In the genomic region with DNA sequence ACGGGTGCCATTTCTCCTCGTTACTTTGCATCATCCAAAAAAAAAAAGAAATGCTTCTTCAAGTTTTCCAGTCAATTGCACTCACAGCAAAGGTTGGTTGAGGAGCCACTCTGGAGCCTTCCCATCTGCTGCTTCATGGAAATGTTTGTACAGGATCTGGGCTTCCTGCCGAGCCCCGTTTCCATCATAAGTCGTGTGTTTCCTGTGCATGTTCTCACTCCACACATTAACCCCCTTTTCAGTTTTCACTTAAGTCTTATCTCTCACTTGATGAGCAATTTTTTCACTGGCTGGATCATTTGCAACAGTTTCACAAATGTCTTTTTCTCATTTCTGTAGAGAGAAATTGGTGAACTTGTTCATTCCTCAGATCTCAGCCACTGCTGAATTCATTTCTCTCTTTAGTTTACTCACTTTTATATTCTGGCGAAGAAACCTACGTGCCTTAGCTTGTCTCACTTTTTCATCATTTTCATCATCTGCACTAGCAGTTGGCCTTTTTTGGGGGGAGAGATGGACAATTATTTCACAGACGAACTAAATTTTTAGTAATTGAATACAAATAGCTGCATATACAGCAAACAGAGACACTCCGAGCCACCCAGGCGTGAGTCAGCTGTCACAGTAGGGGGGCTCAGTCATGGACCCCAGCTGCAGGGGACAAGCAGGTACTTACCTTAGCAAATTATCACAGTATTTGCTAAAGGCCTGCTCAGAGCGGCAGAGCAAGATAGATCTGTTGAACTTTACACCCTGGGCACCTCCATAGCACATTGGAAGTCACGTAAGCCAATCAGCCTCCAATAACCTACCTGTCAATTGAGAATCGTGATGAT, we compare ENCODE assay signal across 12 cellular contexts.
DNase-seq lines count a peak whose midpoint lies in the region; TF ChIP-seq lines count a peak whose summit lies in the region.
"Had no signal": no experiment of that assay in that cellular context is flagged by ENCODE, and none has a peak within 500 bp of the region (broad histone marks: within the 10 kb centered on the region; RNA-seq: fewer than 3 reads in every experiment).

No MANE protein-coding gene starts in this region.

- CTCF ChIA-PET in activated CD4-positive, alpha-beta T cell treated with anti-CD3 and anti-CD28 coated beads, Interleukin-2, amount 10 ng/mL, durations not matched to agents 7 days and 5 days (lab: Charles Lee) = no interaction called here

- intact Hi-C loops in ovary (cut with DNase I) = no loop called here

- no peaks in the 10 kb centered on the region for H3K36me3 ChIP-seq in ovary
- H3K36me3 ChIP-seq: Peyer's patch, upper lobe of right lung had no signal

- no peak for TF ChIP-seq EP300 in ovary (IDR thresholded peaks at IDR 0.05)

- H3K36me3 Mint-ChIP-seq in activated CD4-positive, alpha-beta T cell treated with anti-CD3 and anti-CD28 coated beads, Interleukin-2, amount 10 ng/mL, durations not matched to agents 7 days and 5 days (ENCODE audit: low read depth) = peaks cover 6% of the 10 kb centered on the region

- no peaks in the 10 kb centered on the region for H3K27me3 Mint-ChIP-seq in activated CD4-positive, alpha-beta T cell treated with anti-CD3 and anti-CD28 coated beads, Interleukin-2, amount 10 ng/mL, durations not matched to agents 7 days and 5 days

- no peak overlapping the region for H3K4me3 ChIP-seq in ovary
- H3K4me3 ChIP-seq: Peyer's patch, upper lobe of right lung had no signal

- H3K27ac ChIP-seq in ovary = no peak overlapping the region
- H3K27ac ChIP-seq: HL-60, Peyer's patch, upper lobe of right lung had no signal

- H3K4me1 ChIP-seq in ovary (ENCODE audit: insufficient read depth) = peaks cover 3% of the 10 kb centered on the region
- H3K4me1 ChIP-seq: Peyer's patch, upper lobe of right lung had no signal

- no peak overlapping the region for H3K27ac Mint-ChIP-seq in activated CD4-positive, alpha-beta T cell treated with anti-CD3 and anti-CD28 coated beads, Interleukin-2, amount 10 ng/mL, durations not matched to agents 7 days and 5 days

- H3K27me3 ChIP-seq in ovary = no peaks in the 10 kb centered on the region
- H3K27me3 ChIP-seq: Peyer's patch, upper lobe of right lung had no signal

- H3K9me3 ChIP-seq in ovary = no peaks in the 10 kb centered on the region
- H3K9me3 ChIP-seq: Peyer's patch, upper lobe of right lung had no signal

- peaks cover 4% of the 10 kb centered on the region for H3K4me1 Mint-ChIP-seq in activated CD4-positive, alpha-beta T cell treated with anti-CD3 and anti-CD28 coated beads, Interleukin-2, amount 10 ng/mL, durations not matched to agents 7 days and 5 days

- WGBS in ovary, 3 donors = 56 to 57% (median 57%) methylated on average over 13 of the region's 13 CpGs

- no peak for TF ChIP-seq POLR2A in ovary (IDR thresholded peaks at IDR 0.05)

- POLR2A ChIA-PET in activated CD4-positive, alpha-beta T cell treated with anti-CD3 and anti-CD28 coated beads, Interleukin-2, amount 10 ng/mL, durations not matched to agents 7 days and 5 days (lab: Charles Lee) = no interaction called here

- no peak overlapping the region for H3K4me3 Mint-ChIP-seq in activated CD4-positive, alpha-beta T cell treated with anti-CD3 and anti-CD28 coated beads, Interleukin-2, amount 10 ng/mL, durations not matched to agents 7 days and 5 days

- DNase-seq in activated CD4-positive, alpha-beta T cell treated with anti-CD3 and anti-CD28 coated beads, Interleukin-2, amount 50 U/mL, for 48 hours = peak; percentile 44 to 50
- DNase-seq in activated CD4-positive, alpha-beta T cell treated with anti-CD3 and anti-CD28 coated beads, Interleukin-2, amount 10 ng/mL, durations not matched to agents 7 days and 5 days = no peak
- DNase-seq in NCI-H1694 (lab: John Stamatoyannopoulos, UW) (peak; percentile 47), cerebellar cortex (ENCODE audit: low spot score) (peak; percentile 74), ovary (peak; percentile 61 to 81 (median 76)), activated gamma-delta T cell treated with Interleukin-2 at 50 U/mL for 16 hours (no peak), HuH-7 (ENCODE audit: low spot score) (no peak), NCI-H1105 (lab: John Stamatoyannopoulos, UW) (no peak)
- DNase-seq: head of caudate nucleus, Peyer's patch, upper lobe of right lung had no signal

- H3K9me3 Mint-ChIP-seq in activated CD4-positive, alpha-beta T cell treated with anti-CD3 and anti-CD28 coated beads, Interleukin-2, amount 10 ng/mL, durations not matched to agents 7 days and 5 days = peaks cover 26% of the 10 kb centered on the region

- TF ChIP-seq CTCF in ovary (IDR thresholded peaks at IDR 0.05) = no peak

Comparison
In these comparisons a context has a peak if more than half of its experiments do, and no peak if none do; other contexts are left out.
1. DNase-seq: peak in activated CD4-positive, alpha-beta T cell treated with anti-CD3 and anti-CD28 coated beads, Interleukin-2, amount 50 U/mL, for 48 hours (2 of 2), NCI-H1694 (single experiment), cerebellar cortex (single experiment) and ovary (5 of 5); none in activated CD4-positive, alpha-beta T cell treated with anti-CD3 and anti-CD28 coated beads, Interleukin-2, amount 10 ng/mL, durations not matched to agents 7 days and 5 days (single experiment), activated gamma-delta T cell treated with Interleukin-2 at 50 U/mL for 16 hours (single experiment), HuH-7 (single experiment) and NCI-H1105 (single experiment).